1 cellular context compared by ENCODE assay signal in the genomic region with DNA sequence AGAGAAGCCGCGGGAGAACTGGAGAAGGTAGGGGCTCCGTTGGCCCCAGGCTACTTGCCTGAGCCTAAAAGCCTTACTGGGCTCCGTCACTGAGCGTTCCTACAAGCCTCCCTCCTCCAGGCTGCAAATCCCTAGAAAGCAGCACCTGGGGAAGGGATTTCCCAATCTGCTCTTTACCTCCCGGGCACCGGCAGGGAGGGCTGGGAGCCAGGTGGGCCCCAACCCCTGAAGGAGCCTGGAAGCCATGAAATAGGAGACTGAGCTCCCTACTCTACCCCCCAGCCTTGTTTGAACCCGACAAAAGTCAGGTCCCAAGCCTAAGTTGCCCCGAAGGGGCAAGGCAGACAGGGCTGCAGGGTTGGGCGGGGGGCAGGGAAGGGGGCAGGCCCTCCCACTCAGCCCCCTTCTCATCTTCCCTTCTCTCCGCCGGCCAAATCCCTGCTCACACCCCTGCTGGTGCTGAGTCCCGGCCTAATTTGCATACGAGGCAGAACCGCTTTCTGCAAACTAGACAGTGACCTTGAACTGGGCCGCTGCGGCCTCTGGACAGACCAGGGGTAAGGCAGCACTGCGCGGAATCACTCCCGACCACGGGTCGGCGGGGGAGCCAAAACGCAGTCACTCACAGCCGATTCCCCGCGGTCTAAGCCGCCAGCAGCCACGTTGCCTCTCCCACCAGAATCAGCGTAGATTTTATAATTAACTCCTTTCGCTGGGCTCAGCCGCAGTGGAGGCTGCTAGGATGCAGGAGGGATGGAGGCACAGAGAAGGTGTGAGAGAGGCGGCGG.
A peak's percentile ranks its signal among the peaks of the same experiment; 100 is the strongest.
TF ChIP-seq lines count a peak whose summit lies in the region.

No MANE protein-coding gene starts in this region.

TF ChIP-seq in GM23338, 12 proteins besides CTCF, POLR2A, EP300 and RAD21:
- TF ChIP-seq, protein P1, sequence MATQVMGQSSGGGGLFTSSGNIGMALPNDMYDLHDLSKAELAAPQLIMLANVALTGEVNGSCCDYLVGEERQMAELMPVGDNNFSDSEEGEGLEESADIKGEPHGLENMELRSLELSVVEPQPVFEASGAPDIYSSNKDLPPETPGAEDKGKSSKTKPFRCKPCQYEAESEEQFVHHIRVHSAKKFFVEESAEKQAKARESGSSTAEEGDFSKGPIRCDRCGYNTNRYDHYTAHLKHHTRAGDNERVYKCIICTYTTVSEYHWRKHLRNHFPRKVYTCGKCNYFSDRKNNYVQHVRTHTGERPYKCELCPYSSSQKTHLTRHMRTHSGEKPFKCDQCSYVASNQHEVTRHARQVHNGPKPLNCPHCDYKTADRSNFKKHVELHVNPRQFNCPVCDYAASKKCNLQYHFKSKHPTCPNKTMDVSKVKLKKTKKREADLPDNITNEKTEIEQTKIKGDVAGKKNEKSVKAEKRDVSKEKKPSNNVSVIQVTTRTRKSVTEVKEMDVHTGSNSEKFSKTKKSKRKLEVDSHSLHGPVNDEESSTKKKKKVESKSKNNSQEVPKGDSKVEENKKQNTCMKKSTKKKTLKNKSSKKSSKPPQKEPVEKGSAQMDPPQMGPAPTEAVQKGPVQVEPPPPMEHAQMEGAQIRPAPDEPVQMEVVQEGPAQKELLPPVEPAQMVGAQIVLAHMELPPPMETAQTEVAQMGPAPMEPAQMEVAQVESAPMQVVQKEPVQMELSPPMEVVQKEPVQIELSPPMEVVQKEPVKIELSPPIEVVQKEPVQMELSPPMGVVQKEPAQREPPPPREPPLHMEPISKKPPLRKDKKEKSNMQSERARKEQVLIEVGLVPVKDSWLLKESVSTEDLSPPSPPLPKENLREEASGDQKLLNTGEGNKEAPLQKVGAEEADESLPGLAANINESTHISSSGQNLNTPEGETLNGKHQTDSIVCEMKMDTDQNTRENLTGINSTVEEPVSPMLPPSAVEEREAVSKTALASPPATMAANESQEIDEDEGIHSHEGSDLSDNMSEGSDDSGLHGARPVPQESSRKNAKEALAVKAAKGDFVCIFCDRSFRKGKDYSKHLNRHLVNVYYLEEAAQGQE (IDR thresholded peaks at IDR 0.05; ENCODE audit: unreplicated experiment), result no peak
- TF ChIP-seq EZH2 (IDR thresholded peaks at IDR 0.05; ENCODE audit: low read depth, unreplicated experiment) (peak; percentile 95), POLR2AphosphoS5 (IDR thresholded peaks at IDR 0.05; ENCODE audit: low read depth) (no peak), ZNF462 (CRISPR knock-in tag; IDR thresholded peaks at IDR 0.05) (no peak), EZH2phosphoT487 (IDR thresholded peaks at IDR 0.05; ENCODE audit: unreplicated experiment) (peak; percentile 91), JUNB (IDR thresholded peaks at IDR 0.05; ENCODE audit: unreplicated experiment) (no peak), ZNF331 (CRISPR knock-in tag; IDR thresholded peaks at IDR 0.05; ENCODE audit: low read depth) (no peak), NANOG (IDR thresholded peaks at IDR 0.05; ENCODE audit: borderline replicate concordance) (no peak), STAT1 (IDR thresholded peaks at IDR 0.05; ENCODE audit: unreplicated experiment) (no peak), ZNF114 (CRISPR knock-in tag; IDR thresholded peaks at IDR 0.05) (no peak), CREB1 (CRISPR knock-in tag; IDR thresholded peaks at IDR 0.05; ENCODE audit: low read depth) (no peak)
- TF ChIP-seq, protein P2, sequence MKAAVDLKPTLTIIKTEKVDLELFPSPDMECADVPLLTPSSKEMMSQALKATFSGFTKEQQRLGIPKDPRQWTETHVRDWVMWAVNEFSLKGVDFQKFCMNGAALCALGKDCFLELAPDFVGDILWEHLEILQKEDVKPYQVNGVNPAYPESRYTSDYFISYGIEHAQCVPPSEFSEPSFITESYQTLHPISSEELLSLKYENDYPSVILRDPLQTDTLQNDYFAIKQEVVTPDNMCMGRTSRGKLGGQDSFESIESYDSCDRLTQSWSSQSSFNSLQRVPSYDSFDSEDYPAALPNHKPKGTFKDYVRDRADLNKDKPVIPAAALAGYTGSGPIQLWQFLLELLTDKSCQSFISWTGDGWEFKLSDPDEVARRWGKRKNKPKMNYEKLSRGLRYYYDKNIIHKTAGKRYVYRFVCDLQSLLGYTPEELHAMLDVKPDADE (IDR thresholded peaks at IDR 0.05), result no peak
